Comparison of ENCODE assay signal across 8 cellular contexts in genomic region chr18:25230658-25231326, GRCh38.
DNase-seq lines count a peak whose midpoint lies in the region; ATAC-seq and TF ChIP-seq lines count a peak whose summit lies in the region.

No MANE protein-coding gene starts in this region.

- TF ChIP-seq CTCF in AG09309 (IDR thresholded peaks at IDR 0.05; ENCODE audit: control insufficient read depth, insufficient read depth, low read depth, low read length, missing control alignments) (no peak), endothelial cell (IDR thresholded peaks at IDR 0.05; ENCODE audit: unreplicated experiment) (no peak)

- peaks cover 4% of the 10 kb centered on the region for H3K27me3 Mint-ChIP-seq in endothelial cell (ENCODE audit: unreplicated experiment)
- H3K27me3 Mint-ChIP-seq in activated naive CD4-positive, alpha-beta T cell treated with anti-CD3 and anti-CD28 coated beads, Interleukin-2, amount 10 ng/mL, durations not matched to agents 7 days and 5 days = peaks cover 3% of the 10 kb centered on the region

- no peak for ATAC-seq in activated CD4-positive, CD25-positive, alpha-beta regulatory T cell treated with anti-CD3 and anti-CD28 coated beads, Interleukin-2, amount 50 U/mL, for 24 hours

- H3K4me1 Mint-ChIP-seq in endothelial cell (ENCODE audit: unreplicated experiment) = peaks cover 76% of the 10 kb centered on the region
- no peaks in the 10 kb centered on the region for H3K4me1 Mint-ChIP-seq in activated naive CD4-positive, alpha-beta T cell treated with anti-CD3 and anti-CD28 coated beads, Interleukin-2, amount 10 ng/mL, durations not matched to agents 7 days and 5 days

- no peaks in the 10 kb centered on the region for H3K9me3 ChIP-seq in MG63

- CTCF ChIA-PET in activated naive CD4-positive, alpha-beta T cell treated with anti-CD3 and anti-CD28 coated beads, Interleukin-2, amount 10 ng/mL, durations not matched to agents 7 days and 5 days (lab: Charles Lee) = no interaction called here

- peak; percentile 73 for DNase-seq in AG09309 (ENCODE audit: low read depth)
- DNase-seq in MG63 = peak; percentile 84
- peak; percentile 49 for DNase-seq in endothelial cell (ENCODE audit: low spot score)
- DNase-seq in myocyte (ENCODE audit: low read depth) = peak; percentile 72
- no peak for DNase-seq in stimulated activated CD8-positive, alpha-beta memory T cell treated with anti-CD3 and anti-CD28 coated beads, Interleukin-4, amount 100 ng/mL, for 48 hours
- no peak for DNase-seq in stimulated activated naive CD4-positive, alpha-beta T cell (lab: John Stamatoyannopoulos, UW)
- no peak for DNase-seq in activated naive CD4-positive, alpha-beta T cell treated with anti-CD3 and anti-CD28 coated beads, Interleukin-2, amount 10 ng/mL, durations not matched to agents 7 days and 5 days

- H3K36me3 ChIP-seq in MG63 = no peaks in the 10 kb centered on the region

- H3K9me3 Mint-ChIP-seq in endothelial cell (ENCODE audit: unreplicated experiment) = no peaks in the 10 kb centered on the region
- no peaks in the 10 kb centered on the region for H3K9me3 Mint-ChIP-seq in activated naive CD4-positive, alpha-beta T cell treated with anti-CD3 and anti-CD28 coated beads, Interleukin-2, amount 10 ng/mL, durations not matched to agents 7 days and 5 days

- no peaks in the 10 kb centered on the region for H3K27me3 ChIP-seq in MG63

- H3K27ac Mint-ChIP-seq in endothelial cell (ENCODE audit: unreplicated experiment) = peak overlapping the region; percentile 96
- no peak overlapping the region for H3K27ac Mint-ChIP-seq in activated naive CD4-positive, alpha-beta T cell treated with anti-CD3 and anti-CD28 coated beads, Interleukin-2, amount 10 ng/mL, durations not matched to agents 7 days and 5 days

- peaks cover 29% of the 10 kb centered on the region for H3K36me3 Mint-ChIP-seq in endothelial cell (ENCODE audit: low read depth, unreplicated experiment)
- no peaks in the 10 kb centered on the region for H3K36me3 Mint-ChIP-seq in activated naive CD4-positive, alpha-beta T cell treated with anti-CD3 and anti-CD28 coated beads, Interleukin-2, amount 10 ng/mL, durations not matched to agents 7 days and 5 days

- H3K4me3 ChIP-seq in AG09309 (ENCODE audit: control insufficient read depth, low read depth, low read length) = no peak overlapping the region
- H3K4me3 ChIP-seq in MG63 = no peak overlapping the region

- H3K4me3 Mint-ChIP-seq in endothelial cell (ENCODE audit: unreplicated experiment) = peak overlapping the region; percentile 79
- H3K4me3 Mint-ChIP-seq in activated naive CD4-positive, alpha-beta T cell treated with anti-CD3 and anti-CD28 coated beads, Interleukin-2, amount 10 ng/mL, durations not matched to agents 7 days and 5 days = no peak overlapping the region

Comparison
In these comparisons a context has a peak if more than half of its experiments do, and no peak if none do; other contexts are left out.
1. DNase-seq: peak in AG09309 (single experiment), MG63 (single experiment), endothelial cell (single experiment) and myocyte (single experiment); none in stimulated activated CD8-positive, alpha-beta memory T cell treated with anti-CD3 and anti-CD28 coated beads, Interleukin-4, amount 100 ng/mL, for 48 hours (single experiment), stimulated activated naive CD4-positive, alpha-beta T cell (0 of 6) and activated naive CD4-positive, alpha-beta T cell treated with anti-CD3 and anti-CD28 coated beads, Interleukin-2, amount 10 ng/mL, durations not matched to agents 7 days and 5 days (single experiment).